Comparison of ENCODE assay signal across 21 cellular contexts in the genomic region with DNA sequence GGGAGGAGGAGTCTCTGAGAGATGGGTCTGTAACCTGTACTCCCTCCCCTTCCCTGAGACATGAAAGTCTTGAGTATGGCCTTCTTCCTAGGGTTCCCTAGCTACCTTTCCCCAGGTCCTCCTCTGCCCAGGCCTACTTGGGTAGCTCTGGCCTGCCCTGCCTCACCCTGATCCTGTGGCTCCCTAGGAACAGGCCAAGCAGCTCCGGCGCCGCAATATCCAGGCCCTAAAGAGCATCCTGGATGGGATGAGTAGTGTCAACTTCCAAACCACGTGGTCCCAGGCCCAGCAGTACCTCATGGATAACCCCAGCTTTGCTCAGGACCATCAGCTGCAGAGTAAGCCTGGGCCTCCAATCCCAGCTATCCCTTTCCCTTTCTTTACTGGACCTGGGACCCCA. TPM values are rescaled to one million over a fixed set of nuclear protein-coding genes. Genes with fewer than 3 reads are reported as not detected.
"Had no signal": no experiment of that assay in that cellular context is flagged by ENCODE, and none has a peak within 500 bp of the region (broad histone marks: within the 10 kb centered on the region; RNA-seq: fewer than 3 reads in every experiment).

No MANE protein-coding gene starts in this region.

- H3K27ac Mint-ChIP-seq: dendritic cell treated with granulocyte-macrophage colony-stimulating factor and Interleukin-4, amounts not matched to agents 40 ng/mL and 50 ng/mL, for 4 days; immature natural killer cell; progenitor cell of endocrine pancreas; stimulated activated naive CD8-positive, alpha-beta T cell treated with anti-CD3 and anti-CD28 coated beads, Interleukin-15, Interleukin-2, amounts not matched to agents 100 ng/mL and 50 ng/mL, for 24 hours had no signal

- H3K4me1 ChIP-seq: pancreas had no signal

- ATAC-seq: effector memory CD8-positive, alpha-beta T cell; gastroesophageal sphincter; naive thymus-derived CD8-positive, alpha-beta T cell; pancreas; right cardiac atrium; upper lobe of right lung had no signal

- H3K36me3 Mint-ChIP-seq: naive thymus-derived CD8-positive, alpha-beta T cell had no signal

- H3K4me3 ChIP-seq: esophagus squamous epithelium, gastroesophageal sphincter, pancreas, testis, tibial nerve, upper lobe of right lung, vagina had no signal

- DNase-seq: effector memory CD8-positive, alpha-beta T cell; esophagus squamous epithelium; foreskin fibroblast; glutamatergic neuron; immature natural killer cell; naive thymus-derived CD8-positive, alpha-beta T cell; nucleus accumbens; pancreas; right cardiac atrium; small intestine; stimulated activated CD4-positive, alpha-beta T cell treated with anti-CD3 and anti-CD28 coated beads, Interleukin-2, amount 100 ng/mL, for 48 hours; testis; upper lobe of right lung had no signal

- H3K9me3 ChIP-seq: esophagus squamous epithelium, gastroesophageal sphincter, pancreas, testis, tibial nerve, upper lobe of right lung, vagina had no signal

- H3K27me3 ChIP-seq: esophagus squamous epithelium, gastroesophageal sphincter, pancreas, testis, tibial nerve, upper lobe of right lung, vagina had no signal

- H3K27ac ChIP-seq: esophagus squamous epithelium, pancreas, testis, upper lobe of right lung, vagina had no signal

- H3K9me3 Mint-ChIP-seq: dendritic cell treated with granulocyte-macrophage colony-stimulating factor and Interleukin-4, amounts not matched to agents 40 ng/mL and 50 ng/mL, for 4 days; effector memory CD8-positive, alpha-beta T cell; immature natural killer cell; naive thymus-derived CD8-positive, alpha-beta T cell; stimulated activated naive CD8-positive, alpha-beta T cell treated with anti-CD3 and anti-CD28 coated beads, Interleukin-15, Interleukin-2, amounts not matched to agents 100 ng/mL and 50 ng/mL, for 24 hours had no signal

- H3K4me3 Mint-ChIP-seq: dendritic cell treated with granulocyte-macrophage colony-stimulating factor and Interleukin-4, amounts not matched to agents 40 ng/mL and 50 ng/mL, for 4 days; effector memory CD8-positive, alpha-beta T cell; immature natural killer cell; naive thymus-derived CD8-positive, alpha-beta T cell; stimulated activated naive CD8-positive, alpha-beta T cell treated with anti-CD3 and anti-CD28 coated beads, Interleukin-15, Interleukin-2, amounts not matched to agents 100 ng/mL and 50 ng/mL, for 24 hours had no signal

- H3K27me3 Mint-ChIP-seq: dendritic cell treated with granulocyte-macrophage colony-stimulating factor and Interleukin-4, amounts not matched to agents 40 ng/mL and 50 ng/mL, for 4 days; effector memory CD8-positive, alpha-beta T cell; naive thymus-derived CD8-positive, alpha-beta T cell; progenitor cell of endocrine pancreas; stimulated activated naive CD8-positive, alpha-beta T cell treated with anti-CD3 and anti-CD28 coated beads, Interleukin-15, Interleukin-2, amounts not matched to agents 100 ng/mL and 50 ng/mL, for 24 hours had no signal

RNA-seq across cellular contexts. Expression of gene FAM186B, which starts 30.2 kb away (rescaled TPM):
- total RNA-seq: epithelial cell of proximal tubule, vagina had no signal
- polyA plus RNA-seq: immature natural killer cell, neural cell had no signal
